In genomic region chr13:30510811-30511371, GRCh38 we compare ENCODE assay signal across 33 cellular contexts.
"Had no signal": no experiment of that assay in that cellular context is flagged by ENCODE, and none has a peak within 500 bp of the region (broad histone marks: within the 10 kb centered on the region; RNA-seq: fewer than 3 reads in every experiment).

No MANE protein-coding gene starts in this region.

- H3K27ac ChIP-seq: epithelial cell of prostate, esophagus squamous epithelium, gastroesophageal sphincter, neutrophil, pancreas, prostate gland, stomach, suprapubic skin, tibial artery, VCaP had no signal

- H3K9me3 Mint-ChIP-seq: activated T-cell treated with anti-CD3 and anti-CD28 coated beads, Interleukin-2, amount 50 U/mL, for 72 hours; brain; nephron; stimulated activated naive B cell treated with anti-CD40 and anti-IgM and Interleukin-4, amounts not matched to agents 10 μg/mL and 1 μg/mL and 100 μg/mL, for 72 hours; T-helper 1 cell treated with Interleukin-12 subunit alpha and Interleukin-12 subunit beta and Interleukin-4 antibody, amounts not matched to agents 30 μg/mL and 1 μg/mL, for 36 hours had no signal

- DNase-seq: activated CD4-positive, alpha-beta T cell treated with anti-CD3 and anti-CD28 coated beads for 4 hours; activated CD4-positive, alpha-beta T cell treated with anti-CD3 and anti-CD28 coated beads, Interleukin-2, amount 50 U/mL, for 4 hours; activated naive CD4-positive, alpha-beta T cell treated with Interleukin-2 at 50 U/mL for 16 hours; activated T-cell treated with anti-CD3 and anti-CD28 coated beads for 4 hours; activated T-cell treated with anti-CD3 and anti-CD28 coated beads, Interleukin-2, amount 50 U/mL, for 72 hours; aorta; cortex of kidney; esophagus squamous epithelium; head of caudate nucleus; hippocampal formation; kidney; left colon; mammary epithelial cell; pancreas; retina; small intestine; stimulated activated CD4-positive, alpha-beta T cell treated with anti-CD3 and anti-CD28 coated beads, Interleukin-15, amount 100 ng/mL, for 24 hours; stimulated activated CD4-positive, alpha-beta T cell treated with anti-CD3 and anti-CD28 coated beads, Interleukin-2, amount 100 ng/mL, for 24 hours; stimulated activated naive B cell treated with anti-CD40 and anti-IgM and Interleukin-4, amounts not matched to agents 10 μg/mL and 1 μg/mL and 100 μg/mL, for 72 hours; stomach; T-helper 9 cell; tibial artery had no signal

- H3K36me3 ChIP-seq: esophagus squamous epithelium, gastroesophageal sphincter, neutrophil, pancreas, prostate gland, stomach, suprapubic skin, tibial artery had no signal

- H3K4me3 ChIP-seq: esophagus squamous epithelium, gastroesophageal sphincter, pancreas, prostate gland, stomach, suprapubic skin, tibial artery had no signal

- H3K4me1 ChIP-seq: esophagus squamous epithelium, gastroesophageal sphincter, pancreas, prostate gland, stomach, suprapubic skin, tibial artery had no signal

- H3K9me3 ChIP-seq: esophagus squamous epithelium, gastroesophageal sphincter, neutrophil, pancreas, prostate gland, stomach, suprapubic skin, tibial artery had no signal

- H3K4me3 Mint-ChIP-seq: activated naive CD8-positive, alpha-beta T cell; activated T-cell treated with anti-CD3 and anti-CD28 coated beads, Interleukin-2, amount 50 U/mL, for 72 hours; brain; nephron; stimulated activated naive B cell treated with anti-CD40 and anti-IgM and Interleukin-4, amounts not matched to agents 10 μg/mL and 1 μg/mL and 100 μg/mL, for 72 hours; T-helper 1 cell treated with Interleukin-12 subunit alpha and Interleukin-12 subunit beta and Interleukin-4 antibody, amounts not matched to agents 30 μg/mL and 1 μg/mL, for 36 hours had no signal

- H3K27ac Mint-ChIP-seq: activated naive CD8-positive, alpha-beta T cell; activated T-cell treated with anti-CD3 and anti-CD28 coated beads, Interleukin-2, amount 50 U/mL, for 72 hours; brain; nephron; stimulated activated naive B cell treated with anti-CD40 and anti-IgM and Interleukin-4, amounts not matched to agents 10 μg/mL and 1 μg/mL and 100 μg/mL, for 72 hours; T-helper 1 cell treated with Interleukin-12 subunit alpha and Interleukin-12 subunit beta and Interleukin-4 antibody, amounts not matched to agents 30 μg/mL and 1 μg/mL, for 36 hours had no signal

- ATAC-seq: activated T-cell treated with anti-CD3 and anti-CD28 coated beads, Interleukin-2, amount 50 U/mL, for 72 hours; gastroesophageal sphincter; left colon; pancreas; sciatic nerve; stimulated activated naive B cell treated with anti-CD40 and anti-IgM and Interleukin-4, amounts not matched to agents 10 μg/mL and 1 μg/mL and 100 μg/mL, for 72 hours had no signal

- H3K4me1 Mint-ChIP-seq: brain; nephron; stimulated activated naive B cell treated with anti-CD40 and anti-IgM and Interleukin-4, amounts not matched to agents 10 μg/mL and 1 μg/mL and 100 μg/mL, for 72 hours had no signal

- H3K27me3 Mint-ChIP-seq: brain; stimulated activated naive B cell treated with anti-CD40 and anti-IgM and Interleukin-4, amounts not matched to agents 10 μg/mL and 1 μg/mL and 100 μg/mL, for 72 hours had no signal

- H3K36me3 Mint-ChIP-seq: activated naive CD8-positive, alpha-beta T cell; brain; stimulated activated naive B cell treated with anti-CD40 and anti-IgM and Interleukin-4, amounts not matched to agents 10 μg/mL and 1 μg/mL and 100 μg/mL, for 72 hours had no signal

- H3K27me3 ChIP-seq: esophagus squamous epithelium, gastroesophageal sphincter, neutrophil, pancreas, stomach, suprapubic skin, tibial artery had no signal
